In genomic region chr3:188664795-188665194, GRCh38 we compare ENCODE assay signal across 11 cellular contexts.
DNase-seq lines count a peak whose midpoint lies in the region; TF ChIP-seq lines count a peak whose summit lies in the region.
"Had no signal": no experiment of that assay in that cellular context is flagged by ENCODE, and none has a peak within 500 bp of the region (broad histone marks: within the 10 kb centered on the region; RNA-seq: fewer than 3 reads in every experiment).

No MANE protein-coding gene starts in this region.

- H3K27ac Mint-ChIP-seq in MCF 10A (ENCODE audit: low read depth, unreplicated experiment): no peak overlapping the region
- H3K27ac Mint-ChIP-seq: activated naive CD4-positive, alpha-beta T cell treated with anti-CD3 and anti-CD28 coated beads, Interleukin-2, amount 10 ng/mL, durations not matched to agents 7 days and 5 days; CD8-positive, alpha-beta T cell; stimulated activated memory B cell treated with anti-CD40 and anti-IgM and Interleukin-4, amounts not matched to agents 10 μg/mL and 1 μg/mL and 100 μg/mL, for 72 hours had no signal

- DNase-seq in MCF 10A (ENCODE audit: unreplicated experiment): peak; percentile 66
- DNase-seq in breast epithelium (ENCODE audit: low spot score in 2 of 2): no peak
- peak; percentile 51 for DNase-seq in NAMALWA (ENCODE audit: low spot score)
- peak; percentile 16 for DNase-seq in cerebellar cortex (ENCODE audit: low spot score)
- no peak for DNase-seq in retinal pigment epithelial cell (ENCODE audit: low read depth)
- DNase-seq in pons (ENCODE audit: low spot score): no peak
- DNase-seq in effector CD4-positive, alpha-beta T cell: no peak
- no peak for DNase-seq in HK-2 (ENCODE audit: unreplicated experiment)
- DNase-seq: activated naive CD4-positive, alpha-beta T cell treated with anti-CD3 and anti-CD28 coated beads, Interleukin-2, amount 10 ng/mL, durations not matched to agents 7 days and 5 days had no signal

- no peaks in the 10 kb centered on the region for H3K27me3 ChIP-seq in breast epithelium

- intact Hi-C loops in MCF 10A (cut with micrococcal nuclease): no loop called here
- intact Hi-C loops in breast epithelium (cut with DNase I; ENCODE audit: low total_unique reads): no loop called here

- no peaks in the 10 kb centered on the region for H3K27me3 Mint-ChIP-seq in MCF 10A (ENCODE audit: insufficient read depth, unreplicated experiment)
- H3K27me3 Mint-ChIP-seq: activated naive CD4-positive, alpha-beta T cell treated with anti-CD3 and anti-CD28 coated beads, Interleukin-2, amount 10 ng/mL, durations not matched to agents 7 days and 5 days; stimulated activated memory B cell treated with anti-CD40 and anti-IgM and Interleukin-4, amounts not matched to agents 10 μg/mL and 1 μg/mL and 100 μg/mL, for 72 hours had no signal

- no peaks in the 10 kb centered on the region for H3K9me3 ChIP-seq in breast epithelium

- no peaks in the 10 kb centered on the region for H3K36me3 ChIP-seq in breast epithelium

- peaks cover 0 to 4% of the 10 kb centered on the region in 2 donors for H3K4me1 ChIP-seq in breast epithelium

- no peak overlapping the region for H3K27ac ChIP-seq in breast epithelium

- TF ChIP-seq CTCF in MCF 10A (IDR thresholded peaks at IDR 0.05; ENCODE audit: unreplicated experiment) (peak; percentile 18), breast epithelium (IDR thresholded peaks at IDR 0.05) (no peak), retinal pigment epithelial cell (conservative IDR thresholded peaks at IDR 0.05; ENCODE audit: low read depth, low read length) (peak; percentile 34)

- no TSS peak for BruUV-seq in MCF 10A (replicated peaks; lab: Mats Ljungman, UMichigan)

- no peak overlapping the region for H3K4me3 ChIP-seq in breast epithelium
- H3K4me3 ChIP-seq in retinal pigment epithelial cell (ENCODE audit: low read length): no peak overlapping the region

- H3K4me3 Mint-ChIP-seq in MCF 10A (ENCODE audit: unreplicated experiment): no peak overlapping the region
- H3K4me3 Mint-ChIP-seq: activated naive CD4-positive, alpha-beta T cell treated with anti-CD3 and anti-CD28 coated beads, Interleukin-2, amount 10 ng/mL, durations not matched to agents 7 days and 5 days; CD8-positive, alpha-beta T cell; stimulated activated memory B cell treated with anti-CD40 and anti-IgM and Interleukin-4, amounts not matched to agents 10 μg/mL and 1 μg/mL and 100 μg/mL, for 72 hours had no signal

- no peaks in the 10 kb centered on the region for H3K4me1 Mint-ChIP-seq in MCF 10A (ENCODE audit: insufficient read depth, unreplicated experiment)
- H3K4me1 Mint-ChIP-seq: activated naive CD4-positive, alpha-beta T cell treated with anti-CD3 and anti-CD28 coated beads, Interleukin-2, amount 10 ng/mL, durations not matched to agents 7 days and 5 days had no signal

- TF ChIP-seq POLR2A in breast epithelium (IDR thresholded peaks at IDR 0.05): no peak

- POLR2A ChIA-PET in MCF 10A (lab: Yijun Ruan, JAX): interaction anchor here (3.8 kb wide), 1 partner anchor 8 kb away, joined by 25 read pairs; no protein-coding TSS in a partner anchor

- H3K9me3 Mint-ChIP-seq in MCF 10A (ENCODE audit: unreplicated experiment): no peaks in the 10 kb centered on the region
- H3K9me3 Mint-ChIP-seq: activated naive CD4-positive, alpha-beta T cell treated with anti-CD3 and anti-CD28 coated beads, Interleukin-2, amount 10 ng/mL, durations not matched to agents 7 days and 5 days; CD8-positive, alpha-beta T cell had no signal

- CTCF ChIA-PET in MCF 10A (lab: Yijun Ruan, JAX): interaction anchor here (0.6 to 0.8 kb wide), 3 partner anchors 11 to 22 kb away, joined by 3 read pairs; no protein-coding TSS in a partner anchor

- no peaks in the 10 kb centered on the region for H3K36me3 Mint-ChIP-seq in MCF 10A (ENCODE audit: insufficient read depth, unreplicated experiment)
- H3K36me3 Mint-ChIP-seq: activated naive CD4-positive, alpha-beta T cell treated with anti-CD3 and anti-CD28 coated beads, Interleukin-2, amount 10 ng/mL, durations not matched to agents 7 days and 5 days; CD8-positive, alpha-beta T cell had no signal

Comparison
In these comparisons a context has a peak if more than half of its experiments do, and no peak if none do; other contexts are left out.
1. DNase-seq: peak in MCF 10A (single experiment), NAMALWA (single experiment) and cerebellar cortex (single experiment); none in breast epithelium (0 of 2), retinal pigment epithelial cell (single experiment), pons (single experiment), effector CD4-positive, alpha-beta T cell (single experiment) and HK-2 (single experiment).
2. CTCF ChIP-seq: peak in MCF 10A (single experiment) and retinal pigment epithelial cell (single experiment); none in breast epithelium (0 of 3).